In the genomic region with DNA sequence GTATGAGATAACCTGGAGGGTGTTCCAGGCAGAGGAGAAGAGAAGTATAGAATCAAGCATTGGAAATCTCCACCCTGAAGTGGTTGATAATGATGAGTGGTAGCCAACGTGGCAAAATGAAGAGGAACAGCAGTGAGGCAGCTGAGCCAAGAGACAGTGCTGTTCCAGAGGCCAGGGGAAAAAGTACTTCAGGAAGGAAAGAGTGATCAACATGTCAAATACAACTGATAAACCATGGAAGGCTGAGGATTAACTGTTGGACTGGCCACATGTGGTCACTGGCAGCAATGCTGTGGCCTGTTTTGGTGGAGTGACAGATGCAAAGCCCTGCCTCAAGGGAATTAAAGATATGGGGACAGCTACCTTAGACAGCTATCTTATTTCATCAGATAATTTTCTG, we compare ENCODE assay signal across 21 cellular contexts.
"Had no signal": no experiment of that assay in that cellular context is flagged by ENCODE, and none has a peak within 500 bp of the region (broad histone marks: within the 10 kb centered on the region; RNA-seq: fewer than 3 reads in every experiment).

No MANE protein-coding gene starts in this region.

- ATAC-seq: PC-3 had no signal

- H3K36me3 ChIP-seq: MG63, Peyer's patch, SJSA1 had no signal

- H3K4me1 ChIP-seq: Peyer's patch, SJSA1 had no signal

- H3K27me3 ChIP-seq: MG63, Peyer's patch, SJSA1 had no signal

- H3K27ac ChIP-seq: Peyer's patch, SJSA1, SK-N-MC had no signal

- DNase-seq: KBM-7; MG63; NCI-H1092; NCI-H1105 treated with DMSO at 0.1 percent for 48 hours; NCI-H1436; NCI-H187; NCI-H2029; NCI-H2081 treated with DMSO at 0.1 percent for 48 hours; NCI-H2171; NCI-H226; NCI-H446 treated with DMSO at 0.1 percent for 48 hours; NCI-H524; NCI-H526 treated with DMSO at 0.1 percent for 48 hours; NCI-H748 treated with DMSO at 0.1 percent for 48 hours; NK-92 treated with Interleukin-12 subunit alpha and Interleukin-12 subunit beta, amount 100 ng/mL, for 24 hours; PC-3; Peyer's patch; Right ventricle myocardium superior; SIG-M5 had no signal

- H3K4me3 ChIP-seq: MG63, Peyer's patch, SJSA1, SK-N-MC had no signal

- H3K9me3 ChIP-seq: MG63, Peyer's patch, SJSA1 had no signal
